ENCODE assay signal across 8 cellular contexts in the genomic region with DNA sequence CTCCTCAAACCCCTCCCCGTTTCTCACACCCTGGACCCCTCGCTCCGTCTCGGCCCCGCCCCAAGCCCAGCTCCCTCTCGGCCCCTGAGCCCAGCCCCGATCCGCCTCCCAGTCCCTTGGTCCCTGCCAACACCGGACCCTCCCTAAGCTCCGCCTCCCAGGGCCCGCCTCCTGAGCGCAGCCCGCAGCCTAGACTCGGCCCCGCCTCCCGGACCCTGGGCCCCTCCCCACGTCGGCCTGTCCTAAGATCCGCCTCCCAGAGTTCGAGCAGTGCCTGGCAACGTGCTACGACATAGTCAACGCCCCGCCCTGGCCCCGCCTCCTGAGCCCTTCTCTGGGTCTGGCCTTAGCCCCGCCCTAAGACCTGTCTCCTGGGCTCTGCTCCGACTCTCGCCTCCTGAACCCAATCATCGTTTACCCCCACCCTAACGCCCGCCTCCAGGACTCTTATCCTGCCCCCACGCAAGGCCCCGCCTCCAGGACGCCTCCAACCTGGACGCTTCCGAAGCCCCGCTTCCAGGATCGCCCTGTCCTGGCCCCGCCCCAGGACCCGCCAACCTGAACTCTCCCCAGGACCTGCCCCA.
A peak's percentile ranks its signal among the peaks of the same experiment; 100 is the strongest.
DNase-seq lines count a peak whose midpoint lies in the region; ATAC-seq lines count a peak whose summit lies in the region.
"Not testable (repeated sequence)": the region's sequence is repeated elsewhere in the genome, so short reads cannot be mapped to it uniquely, and the experiment has no call there.

No MANE protein-coding gene starts in this region.

- H3K27ac Mint-ChIP-seq in central memory CD8-positive, alpha-beta T cell (ENCODE audit: low read depth): peak overlapping the region; percentile 87

- not testable (repeated sequence) for H3K27me3 Mint-ChIP-seq in central memory CD8-positive, alpha-beta T cell

- not testable (repeated sequence) for H3K9me3 Mint-ChIP-seq in central memory CD8-positive, alpha-beta T cell

- H3K4me1 Mint-ChIP-seq in central memory CD8-positive, alpha-beta T cell: peaks cover 11% of the 10 kb centered on the region

- H3K4me3 Mint-ChIP-seq in central memory CD8-positive, alpha-beta T cell: peak overlapping the region; percentile 90

- peak; percentile 80 for ATAC-seq in GM19025 (IDR thresholded peaks at IDR 0.05; ENCODE audit: low read depth, unreplicated experiment)
- peak; percentile 82 for ATAC-seq in HG03342 (IDR thresholded peaks at IDR 0.05; ENCODE audit: unreplicated experiment)
- ATAC-seq in central memory CD8-positive, alpha-beta T cell (replicated peaks; ENCODE audit: extremely low read depth, poor library complexity, severe bottlenecking): peak; percentile 71

- DNase-seq in AG08396 (ENCODE audit: low spot score) (peak; percentile 89), NCI-H345 treated with DMSO at 0.1 percent for 48 hours (lab: John Stamatoyannopoulos, UW; ENCODE audit: unreplicated experiment) (peak; percentile 59), iris pigment epithelial cell (ENCODE audit: low read depth) (peak; percentile 97)
- peak; percentile 97 for DNase-seq in activated CD4-positive, CD25-positive, alpha-beta regulatory T cell treated with anti-CD3 and anti-CD28 coated beads, Interleukin-2, amount 50 U/mL, for 16 hours (ENCODE audit: low read depth, low spot score)
- DNase-seq in central memory CD8-positive, alpha-beta T cell (ENCODE audit: low spot score in 2 of 2): peak; percentile 100
- peak; percentile 96 to 99 for DNase-seq in stimulated activated CD4-positive, alpha-beta T cell treated with anti-CD3 and anti-CD28 coated beads, Interleukin-12 subunit alpha, Interleukin-12 subunit beta, amount 100 ng/mL, for 24 hours (ENCODE audit: low read depth in 2 of 2)

- H3K36me3 Mint-ChIP-seq in central memory CD8-positive, alpha-beta T cell (ENCODE audit: insufficient read depth): peaks cover 10% of the 10 kb centered on the region

Comparison
In these comparisons a context has a peak if more than half of its experiments do, and no peak if none do; other contexts are left out.
1. Peak in every context shown above with its lines: DNase-seq and ATAC-seq.